ENCODE assay signal across 9 cellular contexts in the genomic region with DNA sequence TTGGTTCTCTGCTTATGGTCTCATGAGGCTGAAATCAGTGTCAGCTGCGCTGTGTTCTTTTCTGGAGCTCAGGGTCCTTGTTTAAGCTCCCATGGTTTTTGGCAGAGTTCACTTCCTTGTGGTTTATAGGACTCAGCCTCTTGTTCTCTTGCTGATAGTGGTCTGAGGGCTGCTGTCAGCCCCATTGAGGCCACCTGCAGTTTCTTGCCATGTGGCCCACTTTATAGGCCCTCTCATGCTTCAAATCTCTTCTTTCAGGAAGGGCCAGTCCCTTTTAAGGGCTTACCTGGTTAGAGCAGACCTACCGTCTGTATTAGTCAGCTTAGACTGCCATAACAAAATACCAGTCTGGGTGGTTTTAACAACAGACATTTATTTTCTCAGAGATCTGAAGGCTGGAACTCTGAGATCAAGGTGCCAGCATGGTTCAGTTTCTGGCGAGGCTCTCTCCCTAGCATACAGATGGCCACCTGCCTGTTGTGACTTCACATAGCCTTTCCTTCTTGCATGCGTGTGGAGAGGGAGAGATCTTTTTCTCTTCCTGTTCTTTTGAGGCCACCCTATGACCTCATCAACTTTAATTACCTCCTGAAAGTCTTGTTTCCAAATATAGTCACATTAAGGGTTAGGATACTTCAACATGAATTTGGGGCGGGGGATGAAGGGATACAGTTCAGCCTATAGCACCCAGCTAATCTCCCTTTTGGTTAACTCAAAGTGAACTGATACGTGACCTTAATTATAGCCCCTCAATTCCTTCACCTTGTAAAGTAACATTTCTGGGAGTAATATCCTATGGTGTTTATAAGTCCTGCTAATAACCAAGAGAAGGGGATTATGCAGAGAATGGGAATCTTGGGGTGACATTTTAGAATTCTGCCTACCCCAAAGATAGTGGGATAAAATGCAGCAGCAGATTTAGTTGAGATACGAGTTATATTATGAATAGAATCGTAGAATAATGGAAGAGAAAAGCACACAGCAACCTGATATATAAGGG.
A peak's percentile ranks its signal among the peaks of the same experiment; 100 is the strongest.
DNase-seq lines count a peak whose midpoint lies in the region; ATAC-seq, FAIRE-seq and TF ChIP-seq lines count a peak whose summit lies in the region.
"Had no signal": no experiment of that assay in that cellular context is flagged by ENCODE, and none has a peak within 500 bp of the region (broad histone marks: within the 10 kb centered on the region; RNA-seq: fewer than 3 reads in every experiment).

No MANE protein-coding gene starts in this region.

- H3K9ac ChIP-seq in colonic mucosa (ENCODE audit: low read depth in 2 of 2, low read length in 2 of 2) = no peak overlapping the region

- FAIRE-seq in GM19239 (lab: Jason Lieb, UNC) = peak; percentile 88

- intact Hi-C loops in colonic mucosa (cut with DNase I) = no loop called here

- H3K36me3 ChIP-seq in colonic mucosa = no peaks in the 10 kb centered on the region
- H3K36me3 ChIP-seq: tibial artery had no signal

- peak overlapping the region; percentile 45 for H3K27ac ChIP-seq in colonic mucosa
- H3K27ac ChIP-seq: tibial artery had no signal

- H3K4me3 ChIP-seq in colonic mucosa = no peak overlapping the region
- H3K4me3 ChIP-seq: tibial artery had no signal

- ATAC-seq in GM21529 (IDR thresholded peaks at IDR 0.05; ENCODE audit: unreplicated experiment) (no peak), HG03354 (IDR thresholded peaks at IDR 0.05; ENCODE audit: poor library complexity, severe bottlenecking, unreplicated experiment) (no peak)

- H3K9me3 ChIP-seq in colonic mucosa = no peaks in the 10 kb centered on the region
- H3K9me3 ChIP-seq: tibial artery had no signal

- H3K4me1 ChIP-seq in colonic mucosa = peaks cover 11% of the 10 kb centered on the region

- DNase-seq in GM19239 (ENCODE audit: insufficient read length, low spot score) (no peak), NCI-H2107 treated with DMSO at 0.1 percent for 48 hours (lab: John Stamatoyannopoulos, UW; ENCODE audit: unreplicated experiment) (peak; percentile 84), colonic mucosa (peak; percentile 32), pons (ENCODE audit: low spot score) (peak; percentile 60), SW 1271 (lab: John Stamatoyannopoulos, UW) (no peak), EL (no peak)

- no peak for TF ChIP-seq CTCF in colonic mucosa (IDR thresholded peaks at IDR 0.05)

- H3K27me3 ChIP-seq in colonic mucosa = no peaks in the 10 kb centered on the region
- H3K27me3 ChIP-seq: tibial artery had no signal

Comparison
In these comparisons a context has a peak if more than half of its experiments do, and no peak if none do; other contexts are left out.
1. DNase-seq: peak in NCI-H2107 treated with DMSO at 0.1 percent for 48 hours (single experiment), colonic mucosa (single experiment) and pons (single experiment); none in GM19239 (single experiment), SW 1271 (0 of 2) and EL (single experiment).